In genomic region chr2:157067562-157067961, GRCh38 we compare ENCODE assay signal across 25 cellular contexts.
"Had no signal": no experiment of that assay in that cellular context is flagged by ENCODE, and none has a peak within 500 bp of the region (broad histone marks: within the 10 kb centered on the region; RNA-seq: fewer than 3 reads in every experiment).

No MANE protein-coding gene starts in this region.

- H3K4me3 ChIP-seq: coronary artery, dorsolateral prefrontal cortex, esophagus squamous epithelium had no signal

- H3K27ac ChIP-seq: brain microvascular endothelial cell, coronary artery, dorsolateral prefrontal cortex, esophagus squamous epithelium, WERI-Rb-1 had no signal

- DNase-seq: activated B cell treated with CpG ODN at 0.5 μM for 24 hours; activated CD4-positive, alpha-beta T cell treated with anti-CD3 and anti-CD28 coated beads for 48 hours; activated CD4-positive, alpha-beta T cell treated with anti-CD3 and anti-CD28 coated beads, Interleukin-2, amount 50 U/mL, for 1 hour; activated CD4-positive, alpha-beta T cell treated with anti-CD3 and anti-CD28 coated beads, Interleukin-2, amount 50 U/mL, for 48 hours; activated CD8-positive, alpha-beta memory T cell treated with anti-CD3 and anti-CD28 coated beads for 24 hours; activated CD8-positive, alpha-beta T cell treated with anti-CD3 and anti-CD28 coated beads for 36 hours; activated effector memory CD4-positive, alpha-beta T cell treated with Interleukin-2 at 50 U/mL for 16 hours; activated gamma-delta T cell treated with Interleukin-2 at 50 U/mL for 16 hours; activated naive CD4-positive, alpha-beta T cell treated with anti-CD3 and anti-CD28 coated beads, Interleukin-2, amount 50 U/mL, for 16 hours; activated naive CD4-positive, alpha-beta T cell treated with Interleukin-2 at 50 U/mL for 16 hours; activated T-cell treated with anti-CD3 and anti-CD28 coated beads, Interleukin-2, amount 50 U/mL, for 4 hours; amniotic stem cell; anterior cingulate cortex; brain microvascular endothelial cell; dorsolateral prefrontal cortex; effector memory CD4-positive, alpha-beta T cell; erythroblast; esophagus squamous epithelium; head of caudate nucleus; hippocampal formation; T1000; WERI-Rb-1 had no signal

- ATAC-seq: activated CD4-positive, CD25-positive, alpha-beta regulatory T cell treated with anti-CD3 and anti-CD28 coated beads, Interleukin-2, amount 50 U/mL, for 24 hours; activated CD8-positive, alpha-beta T cell treated with anti-CD3 and anti-CD28 coated beads for 36 hours; activated T-cell treated with anti-CD3 and anti-CD28 coated beads, Interleukin-2, amount 50 U/mL, for 4 hours; activated T-helper 17 cell treated with anti-CD3 and anti-CD28 coated beads, Interleukin-2, amount 50 U/mL, for 72 hours had no signal

- H3K36me3 ChIP-seq: brain microvascular endothelial cell, esophagus squamous epithelium, WERI-Rb-1 had no signal

- H3K9me3 ChIP-seq: esophagus squamous epithelium had no signal

- H3K27me3 ChIP-seq: brain microvascular endothelial cell, dorsolateral prefrontal cortex, esophagus squamous epithelium had no signal

- H3K4me1 ChIP-seq: esophagus squamous epithelium had no signal
